In genomic region chr5:78621269-78621871, GRCh38 we compare ENCODE assay signal across 16 cellular contexts. TPM values are rescaled to one million over a fixed set of nuclear protein-coding genes. Genes with fewer than 3 reads are reported as not detected.
DNase-seq lines count a peak whose midpoint lies in the region; ATAC-seq, FAIRE-seq and TF ChIP-seq lines count a peak whose summit lies in the region.
"Had no signal": no experiment of that assay in that cellular context is flagged by ENCODE, and none has a peak within 500 bp of the region (broad histone marks: within the 10 kb centered on the region; RNA-seq: fewer than 3 reads in every experiment).

No MANE protein-coding gene starts in this region.

- H3K9ac ChIP-seq in GM12878 (ENCODE audit: control insufficient read depth, insufficient read depth, low read length) (no peak overlapping the region), mammary epithelial cell (ENCODE audit: insufficient read depth, low read length) (no peak overlapping the region)

- BruUV-seq in GM12878 (replicated peaks; lab: Mats Ljungman, UMichigan), result no TSS peak
- BruUV-seq in mammary epithelial cell (replicated peaks; lab: Mats Ljungman, UMichigan), result no TSS peak

- H3K4me1 ChIP-seq in GM12878 (ENCODE audit: control insufficient read depth, insufficient read depth, low read length), result no peaks in the 10 kb centered on the region
- H3K4me1 ChIP-seq in mammary epithelial cell (ENCODE audit: insufficient read depth, low read length), result peaks cover 3% of the 10 kb centered on the region
- H3K4me1 ChIP-seq: SJSA1 had no signal

- H3K79me2 ChIP-seq in GM12878 (ENCODE audit: control insufficient read depth, insufficient read depth, low read length) (no peaks in the 10 kb centered on the region), mammary epithelial cell (ENCODE audit: insufficient read depth, low read length) (peaks cover 71% of the 10 kb centered on the region)

- POLR2A ChIA-PET in GM12878 (lab: Charles Lee), result interaction anchor here (0.5 kb wide), 1 partner anchor 30 kb away, joined by 8 read pairs; no protein-coding TSS in a partner anchor

- CTCF ChIA-PET in GM12878 (lab: Yijun Ruan, JAX) (interaction anchor here (0.7 to 1.3 kb wide), 7 partner anchors 13 to 404 kb away, joined by 3 to 5 read pairs (median 3); no protein-coding TSS in a partner anchor), mammary epithelial cell (lab: Charles Lee; ENCODE audit: low non-redundant PET) (no interaction called here)

- no peak for TF ChIP-seq RAD21 in GM12878 (IDR thresholded peaks at IDR 0.05; ENCODE audit: insufficient read depth, low read depth, low read length)

- no peak for TF ChIP-seq POLR2A in GM12878 (IDR thresholded peaks at IDR 0.05; ENCODE audit: low read depth, low read length)

- no peak overlapping the region for H3K4me2 ChIP-seq in GM12878 (ENCODE audit: control insufficient read depth, insufficient read depth)
- H3K4me2 ChIP-seq in mammary epithelial cell (ENCODE audit: insufficient read depth, low read depth, low read length), result no peak overlapping the region

- peaks cover 15 to 28% of the 10 kb centered on the region in 2 experiments for H3K36me3 ChIP-seq in GM12878 (ENCODE audit: control insufficient read depth in 2 of 2, insufficient read depth in 2 of 2, low read length in 1 of 2)
- H3K36me3 ChIP-seq in mammary epithelial cell (ENCODE audit: insufficient read depth, low read length), result peaks cover 7% of the 10 kb centered on the region

- no peak for FAIRE-seq in GM12878 (lab: Jason Lieb, UNC)
- FAIRE-seq: A204.1, TTC549 had no signal

- no peak for TF ChIP-seq EP300 in GM12878 (IDR thresholded peaks at IDR 0.05; ENCODE audit: borderline replicate concordance in 1 of 2, control insufficient read depth in 1 of 2, low read depth in 2 of 2, low read length in 2 of 2)

- peaks cover 4% of the 10 kb centered on the region; the same call in 2 of the 3 replicates for H3K9me3 ChIP-seq in GM12878 (replicated peaks; ENCODE audit: control insufficient read depth, insufficient read depth, low read length)
- H3K9me3 ChIP-seq in mammary epithelial cell (replicated peaks; ENCODE audit: insufficient read depth, low read length), result peaks cover 6% of the 10 kb centered on the region
- H3K9me3 ChIP-seq: SJSA1 had no signal

- dilution Hi-C loops in mammary epithelial cell (cut with HindIII; ENCODE audit: low sequenced_read_pairs), result no loop called here

- H3K27ac ChIP-seq in GM12878 (ENCODE audit: control insufficient read depth, insufficient read depth) (no peak overlapping the region), mammary epithelial cell (ENCODE audit: insufficient read depth, low read depth, low read length) (no peak overlapping the region)
- H3K27ac ChIP-seq: SJSA1 had no signal

- SMC1A ChIA-PET in GM12878 (lab: Charles Lee; ENCODE audit: uncharacterized antibody, unreplicated experiment), result interaction anchor here (0.6 to 3.5 kb wide), 13 partner anchors 9 to 306 kb away, joined by 3 to 14 read pairs (median 4); no protein-coding TSS in a partner anchor

- TF ChIP-seq CTCF in GM12878 (IDR thresholded peaks at IDR 0.05 in 2 of 3, conservative IDR thresholded peaks at IDR 0.05 in 1 of 3; ENCODE audit: control insufficient read depth in 2 of 3, extremely low read depth in 1 of 3, insufficient read depth in 1 of 3, low read depth in 3 of 3, low read length in 3 of 3), result no peak
- TF ChIP-seq CTCF in mammary epithelial cell (conservative IDR thresholded peaks at IDR 0.05 in 1 of 2, IDR thresholded peaks at IDR 0.05 in 1 of 2; ENCODE audit: extremely low read depth in 1 of 2, insufficient read depth in 1 of 2, low read depth in 1 of 2, low read length in 2 of 2), result no peak
- no peak for TF ChIP-seq CTCF in omental fat pad (IDR thresholded peaks at IDR 0.05)

- in situ Hi-C loops in KBM-7 (cut with MboI; ENCODE audit: low pct_unique_long_range_greater_than_20kb, low sequenced_read_pairs) (no loop called here), GM12878 (cut with MboI) (no loop called here), mammary epithelial cell (cut with MboI; ENCODE audit: low sequenced_read_pairs in 2 of 2) (no loop called here)

- RAD21 ChIA-PET in GM12878 (lab: Charles Lee; ENCODE audit: unreplicated experiment), result interaction anchor here (1.0 to 2.0 kb wide), 4 partner anchors 17 to 73 kb away, joined by 3 to 7 read pairs (median 4); no protein-coding TSS in a partner anchor

- no peaks in the 10 kb centered on the region for H4K20me1 ChIP-seq in GM12878 (ENCODE audit: control insufficient read depth, insufficient read depth)
- no peaks in the 10 kb centered on the region for H4K20me1 ChIP-seq in mammary epithelial cell (ENCODE audit: insufficient read depth, low read length)

- WGBS in GM12878 (ENCODE audit: insufficient coverage, insufficient replicate concordance, low lambda C conversion rate, missing lambda C conversion rate), result 11% methylated on average over 3 of the region's 3 CpGs
- 69% methylated on average over 3 of the region's 3 CpGs for WGBS in mammary epithelial cell (ENCODE audit: low coverage, missing lambda C conversion rate)

- H2AFZ ChIP-seq in GM12878 (ENCODE audit: control insufficient read depth, low read depth, low read length) (no peak overlapping the region), mammary epithelial cell (ENCODE audit: low read depth, low read length) (no peak overlapping the region)

- H3K4me3 ChIP-seq in GM12878 (no peak overlapping the region), mammary epithelial cell (replicated peaks in 1 of 3; ENCODE audit: insufficient read depth in 1 of 3, low read depth in 2 of 3, low read length in 3 of 3) (no peak overlapping the region)
- H3K4me3 ChIP-seq: SJSA1 had no signal

- ATAC-seq in GM12878, result peak; percentile 48
- ATAC-seq in omental fat pad (ENCODE audit: low FRiP score), result no peak

- H3K27me3 ChIP-seq in GM12878 (replicated peaks in 1 of 2; ENCODE audit: control insufficient read depth in 2 of 2, insufficient read depth in 2 of 2, low read length in 1 of 2), result no peaks in the 10 kb centered on the region
- H3K27me3 ChIP-seq in mammary epithelial cell (ENCODE audit: insufficient read depth, low read length), result no peaks in the 10 kb centered on the region
- H3K27me3 ChIP-seq: SJSA1 had no signal

- peak; percentile 6 for DNase-seq in NCI-H187 treated with DMSO at 0.1 percent for 48 hours (lab: John Stamatoyannopoulos, UW)
- no peak for DNase-seq in NCI-H187 (lab: John Stamatoyannopoulos, UW)
- peak; percentile 18 for DNase-seq in KBM-7
- no peak for DNase-seq in GM12878 (ENCODE audit: low read depth, low spot score)
- peak; percentile 51 for DNase-seq in myocyte (ENCODE audit: low read depth)
- no peak for DNase-seq in mammary epithelial cell
- no peak for DNase-seq in omental fat pad (ENCODE audit: low spot score)
- DNase-seq in dermis blood vessel endothelial cell, result no peak
- DNase-seq: activated CD4-positive, alpha-beta T cell treated with anti-CD3 and anti-CD28 coated beads, Interleukin-2, amount 50 U/mL, for 48 hours; anterior cingulate cortex; cortex of kidney; NCI-H2107; stimulated activated CD4-positive, alpha-beta T cell treated with anti-CD3 and anti-CD28 coated beads, Interleukin-1b, Interleukin-23, amount 100 ng/mL, for 48 hours had no signal

- intact Hi-C loops in GM12878 (cut with micrococcal nuclease; ENCODE audit: unreplicated experiment), result no loop called here
- intact Hi-C loops in mammary epithelial cell (cut with micrococcal nuclease), result no loop called here

TF ChIP-seq in GM12878, 131 proteins besides CTCF, POLR2A, EP300 and RAD21 (continues in another document):
- TF ChIP-seq POLR2AphosphoS5 (IDR thresholded peaks at IDR 0.05; ENCODE audit: low read length), result no peak
- peak; percentile 38; the same call in 1 of the 2 replicates for TF ChIP-seq MTA2 (IDR thresholded peaks at IDR 0.05; ENCODE audit: low read depth)
- TF ChIP-seq, protein P1, sequence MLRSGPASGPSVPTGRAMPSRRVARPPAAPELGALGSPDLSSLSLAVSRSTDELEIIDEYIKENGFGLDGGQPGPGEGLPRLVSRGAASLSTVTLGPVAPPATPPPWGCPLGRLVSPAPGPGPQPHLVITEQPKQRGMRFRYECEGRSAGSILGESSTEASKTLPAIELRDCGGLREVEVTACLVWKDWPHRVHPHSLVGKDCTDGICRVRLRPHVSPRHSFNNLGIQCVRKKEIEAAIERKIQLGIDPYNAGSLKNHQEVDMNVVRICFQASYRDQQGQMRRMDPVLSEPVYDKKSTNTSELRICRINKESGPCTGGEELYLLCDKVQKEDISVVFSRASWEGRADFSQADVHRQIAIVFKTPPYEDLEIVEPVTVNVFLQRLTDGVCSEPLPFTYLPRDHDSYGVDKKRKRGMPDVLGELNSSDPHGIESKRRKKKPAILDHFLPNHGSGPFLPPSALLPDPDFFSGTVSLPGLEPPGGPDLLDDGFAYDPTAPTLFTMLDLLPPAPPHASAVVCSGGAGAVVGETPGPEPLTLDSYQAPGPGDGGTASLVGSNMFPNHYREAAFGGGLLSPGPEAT (IDR thresholded peaks at IDR 0.05; ENCODE audit: low read depth), result 0 out of 2 replicates have a peak, but pooled peaks have one; percentile 17
- peak; percentile 35; the same call in 1 of the 2 replicates for TF ChIP-seq IKZF1 (conservative IDR thresholded peaks at IDR 0.05)
- peak in 1 of 2 experiments; percentile 37; a peak in 2 of 4 replicates for TF ChIP-seq IKZF2 (IDR thresholded peaks at IDR 0.05)
- no peak for TF ChIP-seq TBL1XR1 (IDR thresholded peaks at IDR 0.05; ENCODE audit: low read depth, low read length)

RNA-seq across cellular contexts. Expression of gene LHFPL2, which starts 27.2 kb away (rescaled TPM):
- 67.2 and 79.0 TPM in 2 replicates for total RNA-seq in GM12878 (2013; cell fraction: nucleolus; rRNA removed)
- total RNA-seq in GM12878 (2014; rRNA removed) (15.1 and 15.5 TPM in 2 replicates), GM12878 (2014; rRNA removed; fragmentation: Illumina TruSeq; extraction: Trizol) (14.1 and 14.3 TPM in 2 replicates), GM12878 (2021) (18.9 and 21.8 TPM in 2 replicates), myocyte (30.0 and 35.4 TPM in 2 replicates), mammary epithelial cell (10 to 100 TPM; 52.5 to 53.5 TPM), omental fat pad (100 to 1,000 TPM in 1 of 4 donors, 10 to 100 TPM in 3; 37.1 to 146 (median 45.9) TPM), dermis blood vessel endothelial cell (64.1 and 67.7 TPM in 2 replicates)
- 13.4 TPM for polyA plus RNA-seq in GM12878 (2011; ENCODE audit: low read depth)
- polyA plus RNA-seq in GM12878 (2011; rRNA removed) (11.2 and 14.2 TPM in 2 replicates), GM12878 (2014; fragmentation: Illumina TruSeq; extraction: Trizol) (14.6 and 17.1 TPM in 2 replicates), GM12878 (2014; fragmentation: Nextera tagmentation; extraction: Ambion mirVana) (1 to 10 TPM; 4.1 to 4.5 TPM), GM12878 (2014; rRNA removed) (10.8 and 13.7 TPM in 2 replicates), GM12878 (2016; fragmentation: Nextera tagmentation; extraction: Ambion mirVana) (1 to 10 TPM; 5.6 to 7.0 TPM), mammary epithelial cell (11.5 TPM)
- polyA plus RNA-seq in GM12878 (2011; cell fraction: cytosol; rRNA removed), result 9.4 and 10.7 TPM in 2 replicates
- polyA plus RNA-seq in GM12878 (2011; cell fraction: nucleus; rRNA removed), result 11.3 and 16.0 TPM in 2 replicates
- 16.1 and 17.3 TPM in 2 replicates for polyA plus RNA-seq in GM12878 (2012)
- polyA minus RNA-seq in GM12878 (2011; rRNA and poly(A)+ RNA removed), result 22.4 and 25.5 TPM in 2 replicates
- polyA minus RNA-seq in GM12878 (2011; cell fraction: cytosol; rRNA and poly(A)+ RNA removed), result 11.3 and 12.8 TPM in 2 replicates
- polyA minus RNA-seq in GM12878 (2011; cell fraction: nucleus; rRNA and poly(A)+ RNA removed), result 19.9 and 41.5 TPM in 2 replicates
- 46.3 TPM for polyA plus RNA-seq in myocyte (2012)
- polyA minus RNA-seq in mammary epithelial cell, result 20.2 TPM

Comparison
In these comparisons a context has a peak if more than half of its experiments do, and no peak if none do; other contexts are left out.
1. DNase-seq: peak in NCI-H187 treated with DMSO at 0.1 percent for 48 hours (single experiment), KBM-7 (single experiment) and myocyte (single experiment); none in NCI-H187 (0 of 2), GM12878 (single experiment), mammary epithelial cell (single experiment), omental fat pad (single experiment) and dermis blood vessel endothelial cell (single experiment).